Comparison of ENCODE assay signal across 20 cellular contexts in the genomic region with DNA sequence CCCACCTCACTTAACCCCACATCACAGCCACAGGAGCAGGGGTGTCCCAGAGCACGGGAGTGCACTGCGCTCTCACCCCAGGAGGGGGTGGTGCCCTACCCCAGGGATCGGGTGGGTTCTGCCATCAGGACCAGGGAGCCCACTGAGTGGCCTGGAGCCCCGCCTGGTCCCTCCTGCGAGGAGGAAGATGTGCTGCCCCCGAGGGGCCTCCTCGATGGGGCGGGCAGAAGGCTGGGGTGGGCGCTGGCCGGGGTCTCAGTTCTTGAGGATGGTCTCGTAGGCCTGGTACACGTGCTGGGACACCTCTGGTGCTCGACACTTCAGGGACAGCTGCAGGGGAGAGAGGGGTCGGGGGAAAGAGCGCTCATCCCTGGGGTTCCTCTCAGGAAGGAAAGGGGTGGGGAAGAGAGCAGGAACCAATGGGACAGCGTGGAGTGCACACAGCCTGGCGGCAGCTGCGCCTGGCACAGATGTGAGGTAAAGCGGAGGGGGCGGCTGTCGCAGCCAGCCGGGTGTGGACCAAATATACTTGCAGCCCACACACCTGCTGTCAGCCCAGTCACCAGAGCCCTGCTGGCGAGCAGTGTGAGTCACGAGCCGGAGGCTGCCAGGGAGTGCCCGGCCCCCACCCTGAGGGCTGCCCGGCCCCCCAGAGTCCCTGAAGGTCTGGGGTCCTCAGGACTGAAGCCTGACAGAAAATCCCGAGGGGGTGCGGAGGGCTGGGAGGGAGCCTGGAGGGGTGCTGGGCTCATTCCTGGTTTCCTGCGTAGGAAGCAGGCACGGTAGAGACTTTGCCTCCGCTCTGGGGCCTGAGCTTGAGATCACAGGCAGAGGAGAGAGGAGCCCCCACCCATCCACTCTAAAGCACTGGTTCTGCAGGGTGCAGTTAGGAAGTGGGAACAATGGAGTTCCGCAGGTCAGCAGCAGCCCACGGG. TPM values are rescaled to one million over a fixed set of nuclear protein-coding genes. Genes with fewer than 3 reads are reported as not detected.
A peak's percentile ranks its signal among the peaks of the same experiment; 100 is the strongest.
DNase-seq lines count a peak whose midpoint lies in the region; ATAC-seq and TF ChIP-seq lines count a peak whose summit lies in the region.
"Had no signal": no experiment of that assay in that cellular context is flagged by ENCODE, and none has a peak within 500 bp of the region (broad histone marks: within the 10 kb centered on the region; RNA-seq: fewer than 3 reads in every experiment).

No MANE protein-coding gene starts in this region.

- WGBS in tibial nerve, 2 donors: 71 to 84% methylated on average over 28 to 33 of the region's 34 CpGs

- peaks cover 0 to 79% (median 0%) of the 10 kb centered on the region in 3 donors for H3K36me3 ChIP-seq in tibial nerve
- no peaks in the 10 kb centered on the region for H3K36me3 ChIP-seq in A673 (ENCODE audit: insufficient read depth, low read length, poor library complexity, severe bottlenecking)

- POLR2A ChIA-PET in activated CD4-positive, alpha-beta memory T cell treated with anti-CD3 and anti-CD28 coated beads, Interleukin-2, amount 10 ng/mL, durations not matched to agents 7 days and 5 days (lab: Charles Lee): interaction anchor here (1.3 kb wide), 1 partner anchor 12 kb away, joined by 3 read pairs; no protein-coding TSS in a partner anchor
- POLR2A ChIA-PET in activated CD4-positive, alpha-beta memory T cell treated with anti-CD3 and anti-CD28 coated beads for 36 hours (lab: Charles Lee): no interaction called here
- POLR2A ChIA-PET in A673 (lab: Charles Lee; ENCODE audit: low non-redundant PET): no interaction called here

- DNase-seq in activated CD4-positive, alpha-beta memory T cell treated with anti-CD3 and anti-CD28 coated beads, Interleukin-2, amount 10 ng/mL, durations not matched to agents 7 days and 5 days: no peak
- no peak for DNase-seq in activated CD4-positive, alpha-beta memory T cell treated with anti-CD3 and anti-CD28 coated beads for 36 hours
- DNase-seq in tibial nerve (ENCODE audit: low spot score in 2 of 2) (no peak), A673 (ENCODE audit: low spot score) (no peak), NCI-H2081 (lab: John Stamatoyannopoulos, UW) (no peak)
- DNase-seq: 8988T; activated naive CD4-positive, alpha-beta T cell treated with anti-CD3 and anti-CD28 coated beads for 36 hours; DMS79 treated with DMSO at 0.1 percent for 48 hours; naive B cell; NCI-H187 treated with DMSO at 0.1 percent for 48 hours; NCI-H526; retina; stimulated activated CD4-positive, alpha-beta T cell treated with anti-CD3 and anti-CD28 coated beads, Interleukin-1b, Interleukin-23, amount 100 ng/mL, for 48 hours had no signal

- TF ChIP-seq EP300 in tibial nerve (IDR thresholded peaks at IDR 0.05): peak in 1 of 2 donors; percentile 45

- H3K9me3 Mint-ChIP-seq in activated CD4-positive, alpha-beta memory T cell treated with anti-CD3 and anti-CD28 coated beads, Interleukin-2, amount 10 ng/mL, durations not matched to agents 7 days and 5 days: no peaks in the 10 kb centered on the region
- no peaks in the 10 kb centered on the region for H3K9me3 Mint-ChIP-seq in activated CD4-positive, alpha-beta memory T cell treated with anti-CD3 and anti-CD28 coated beads for 36 hours
- no peaks in the 10 kb centered on the region for H3K9me3 Mint-ChIP-seq in nephron
- H3K9me3 Mint-ChIP-seq: activated naive CD4-positive, alpha-beta T cell treated with anti-CD3 and anti-CD28 coated beads for 36 hours; naive B cell had no signal

- CTCF ChIA-PET in activated CD4-positive, alpha-beta memory T cell treated with anti-CD3 and anti-CD28 coated beads, Interleukin-2, amount 10 ng/mL, durations not matched to agents 7 days and 5 days (lab: Charles Lee): no interaction called here
- CTCF ChIA-PET in activated CD4-positive, alpha-beta memory T cell treated with anti-CD3 and anti-CD28 coated beads for 36 hours (lab: Charles Lee): no interaction called here
- CTCF ChIA-PET in A673 (lab: Charles Lee): no interaction called here

- H3K4me3 Mint-ChIP-seq in activated CD4-positive, alpha-beta memory T cell treated with anti-CD3 and anti-CD28 coated beads, Interleukin-2, amount 10 ng/mL, durations not matched to agents 7 days and 5 days: no peak overlapping the region
- H3K4me3 Mint-ChIP-seq in activated CD4-positive, alpha-beta memory T cell treated with anti-CD3 and anti-CD28 coated beads for 36 hours: no peak overlapping the region
- H3K4me3 Mint-ChIP-seq in nephron: no peak overlapping the region
- H3K4me3 Mint-ChIP-seq: activated naive CD4-positive, alpha-beta T cell treated with anti-CD3 and anti-CD28 coated beads for 36 hours; CD14-positive monocyte had no signal

- H3K4me1 ChIP-seq in tibial nerve: peaks cover 0 to 37% (median 0%) of the 10 kb centered on the region in 4 donors
- H3K4me1 ChIP-seq in A673 (ENCODE audit: insufficient read depth, low read length, poor library complexity, severe bottlenecking): peaks cover 6% of the 10 kb centered on the region
- H3K4me1 ChIP-seq: left lung, thyroid gland had no signal

- H3K27me3 Mint-ChIP-seq in activated CD4-positive, alpha-beta memory T cell treated with anti-CD3 and anti-CD28 coated beads, Interleukin-2, amount 10 ng/mL, durations not matched to agents 7 days and 5 days: no peaks in the 10 kb centered on the region
- H3K27me3 Mint-ChIP-seq in activated CD4-positive, alpha-beta memory T cell treated with anti-CD3 and anti-CD28 coated beads for 36 hours: no peaks in the 10 kb centered on the region
- H3K27me3 Mint-ChIP-seq in nephron (ENCODE audit: low read depth): peaks cover 3% of the 10 kb centered on the region
- H3K27me3 Mint-ChIP-seq: naive B cell had no signal

- no peaks in the 10 kb centered on the region for H3K27me3 ChIP-seq in tibial nerve
- no peaks in the 10 kb centered on the region for H3K27me3 ChIP-seq in A673 (replicated peaks; ENCODE audit: insufficient read depth, low read depth, low read length, poor library complexity)
- H3K27me3 ChIP-seq: left lung, thyroid gland had no signal

- ATAC-seq in GM19397 (IDR thresholded peaks at IDR 0.05; ENCODE audit: unreplicated experiment): no peak
- ATAC-seq: left lung had no signal

- H3K4me3 ChIP-seq in tibial nerve: no peak overlapping the region
- H3K4me3 ChIP-seq in A673 (ENCODE audit: low read depth, low read length, poor library complexity, severe bottlenecking): no peak overlapping the region
- H3K4me3 ChIP-seq: left lung, thyroid gland had no signal

- no TSS peak for BruUV-seq in A673 (replicated peaks; lab: Mats Ljungman, UMichigan)

- no peak for TF ChIP-seq POLR2A in tibial nerve (IDR thresholded peaks at IDR 0.05)

- peaks cover 8% of the 10 kb centered on the region for H3K36me3 Mint-ChIP-seq in activated CD4-positive, alpha-beta memory T cell treated with anti-CD3 and anti-CD28 coated beads, Interleukin-2, amount 10 ng/mL, durations not matched to agents 7 days and 5 days (ENCODE audit: low read depth)
- H3K36me3 Mint-ChIP-seq in activated CD4-positive, alpha-beta memory T cell treated with anti-CD3 and anti-CD28 coated beads for 36 hours: peaks cover 6% of the 10 kb centered on the region
- H3K36me3 Mint-ChIP-seq in nephron (ENCODE audit: low read depth): peaks cover 5% of the 10 kb centered on the region

- H3K9me3 ChIP-seq in tibial nerve (no peaks in the 10 kb centered on the region), A673 (ENCODE audit: low read depth, low read length, poor library complexity, severe bottlenecking) (no peaks in the 10 kb centered on the region)
- H3K9me3 ChIP-seq: left lung, thyroid gland had no signal

- peak overlapping the region; percentile 82 for H3K27ac ChIP-seq in angular gyrus (ENCODE audit: low read depth, low read length)
- peak overlapping the region; percentile 25 to 85 (median 63) for H3K27ac ChIP-seq in tibial nerve
- H3K27ac ChIP-seq in A673 (ENCODE audit: low read depth, low read length, poor library complexity, severe bottlenecking): no peak overlapping the region
- H3K27ac ChIP-seq: left lung, thyroid gland had no signal

- peak overlapping the region; percentile 40 for H3K27ac Mint-ChIP-seq in activated CD4-positive, alpha-beta memory T cell treated with anti-CD3 and anti-CD28 coated beads, Interleukin-2, amount 10 ng/mL, durations not matched to agents 7 days and 5 days
- no peak overlapping the region for H3K27ac Mint-ChIP-seq in activated CD4-positive, alpha-beta memory T cell treated with anti-CD3 and anti-CD28 coated beads for 36 hours
- peak overlapping the region in 2 of 3 experiments; percentile 36 to 51 for H3K27ac Mint-ChIP-seq in nephron
- H3K27ac Mint-ChIP-seq: activated naive CD4-positive, alpha-beta T cell treated with anti-CD3 and anti-CD28 coated beads for 36 hours had no signal

- no peak for TF ChIP-seq CTCF in nephron (IDR thresholded peaks at IDR 0.05; ENCODE audit: unreplicated experiment in 3 of 3)
- no peak for TF ChIP-seq CTCF in tibial nerve (IDR thresholded peaks at IDR 0.05)
- TF ChIP-seq CTCF in A673 (conservative IDR thresholded peaks at IDR 0.05; ENCODE audit: low read depth, low read length): no peak

- no peaks in the 10 kb centered on the region for H3K4me1 Mint-ChIP-seq in activated CD4-positive, alpha-beta memory T cell treated with anti-CD3 and anti-CD28 coated beads, Interleukin-2, amount 10 ng/mL, durations not matched to agents 7 days and 5 days
- H3K4me1 Mint-ChIP-seq in activated CD4-positive, alpha-beta memory T cell treated with anti-CD3 and anti-CD28 coated beads for 36 hours (ENCODE audit: low read depth): no peaks in the 10 kb centered on the region
- peaks cover 27% of the 10 kb centered on the region for H3K4me1 Mint-ChIP-seq in nephron
- H3K4me1 Mint-ChIP-seq: CD14-positive monocyte had no signal

- intact Hi-C loops in activated CD4-positive, alpha-beta memory T cell treated with anti-CD3 and anti-CD28 coated beads for 36 hours (cut with micrococcal nuclease): no loop called here
- intact Hi-C loops in A673 (cut with micrococcal nuclease; ENCODE audit: unreplicated experiment): no loop called here

RNA-seq across cellular contexts. Expression of a gene that starts 13.3 kb away (rescaled TPM):
- under 1 TPM; 0.38 to 0.78 TPM for total RNA-seq in activated CD4-positive, alpha-beta memory T cell treated with anti-CD3 and anti-CD28 coated beads, Interleukin-2, amount 10 ng/mL, durations not matched to agents 7 days and 5 days
- total RNA-seq in activated CD4-positive, alpha-beta memory T cell treated with anti-CD3 and anti-CD28 coated beads for 36 hours: under 1 TPM in 1 of 2 experiments, not detected in 1; 0.62 TPM
- total RNA-seq in tibial nerve (1 to 10 TPM in 3 of 4 donors, not detected in 1; 2.2 to 6.6 (median 3.3) TPM), A673 (2021) (0.68 TPM in 1 of 2 replicates, not detected in the other)
- total RNA-seq: activated naive CD4-positive, alpha-beta T cell treated with anti-CD3 and anti-CD28 coated beads for 36 hours; bronchial epithelial cell had no signal

RNA-seq across cellular contexts. Expression of a gene that starts 22.4 kb away (rescaled TPM):
- total RNA-seq in activated CD4-positive, alpha-beta memory T cell treated with anti-CD3 and anti-CD28 coated beads, Interleukin-2, amount 10 ng/mL, durations not matched to agents 7 days and 5 days: 10 to 100 TPM; 22.5 to 23.4 TPM
- 1 to 10 TPM; 1.3 to 1.4 TPM for total RNA-seq in activated CD4-positive, alpha-beta memory T cell treated with anti-CD3 and anti-CD28 coated beads for 36 hours
- total RNA-seq in tibial nerve (10 to 100 TPM; 30.3 to 43.5 (median 35.1) TPM), A673 (2021) (22.7 TPM in 2 replicates)

RNA-seq across cellular contexts. Expression of a gene that starts 59.5 kb away (rescaled TPM):
- total RNA-seq in activated CD4-positive, alpha-beta memory T cell treated with anti-CD3 and anti-CD28 coated beads, Interleukin-2, amount 10 ng/mL, durations not matched to agents 7 days and 5 days: 10 to 100 TPM; 70.2 to 71.4 TPM
- total RNA-seq in activated CD4-positive, alpha-beta memory T cell treated with anti-CD3 and anti-CD28 coated beads for 36 hours: 10 to 100 TPM; 59.9 to 65.2 TPM
- total RNA-seq in tibial nerve (10 to 100 TPM; 51.3 to 93.3 (median 60.1) TPM), A673 (2021) (68.1 and 75.2 TPM in 2 replicates)

Comparison
In these comparisons a context has a peak if more than half of its experiments do, and no peak if none do; other contexts are left out.
1. RNA of a gene that starts 22.4 kb away (total RNA-seq): 30.3 to 43.5 TPM in tibial nerve, 22.5 to 23.4 TPM in activated CD4-positive, alpha-beta memory T cell treated with anti-CD3 and anti-CD28 coated beads, Interleukin-2, amount 10 ng/mL, durations not matched to agents 7 days and 5 days and 22.7 TPM in A673; 1.3 to 1.4 TPM in activated CD4-positive, alpha-beta memory T cell treated with anti-CD3 and anti-CD28 coated beads for 36 hours; every median in the first group is over 4 times any median in the second.